Comparison of ENCODE assay signal across 32 cellular contexts in the genomic region with DNA sequence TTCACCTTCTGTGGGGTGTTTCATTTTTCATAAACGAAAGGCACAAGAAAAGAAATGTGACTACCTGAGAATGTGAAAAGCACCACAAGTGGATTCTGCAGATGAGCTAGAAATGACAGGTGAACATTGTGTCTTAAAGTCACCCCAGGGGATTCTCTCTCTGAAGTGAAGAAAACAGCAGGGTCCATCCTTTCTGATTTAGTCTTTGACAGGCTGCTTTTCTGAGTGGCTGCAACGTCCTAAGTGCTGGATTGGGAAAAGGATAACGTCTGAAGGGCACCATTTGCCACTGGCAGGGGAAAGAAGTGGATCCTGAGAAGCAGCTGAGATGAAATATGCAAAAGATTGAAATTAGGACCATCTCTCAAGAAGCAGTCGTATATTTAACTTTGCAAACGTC.
"Had no signal": no experiment of that assay in that cellular context is flagged by ENCODE, and none has a peak within 500 bp of the region (broad histone marks: within the 10 kb centered on the region; RNA-seq: fewer than 3 reads in every experiment).

No MANE protein-coding gene starts in this region.

- H3K4me3 ChIP-seq: adrenal gland, psoas muscle, right atrium auricular region, smooth muscle cell, suprapubic skin, tibial artery had no signal

- H3K4me2 ChIP-seq: smooth muscle cell had no signal

- H3K79me2 ChIP-seq: parathyroid adenoma had no signal

- H3K9me3 Mint-ChIP-seq: activated naive CD4-positive, alpha-beta T cell treated with anti-CD3 and anti-CD28 coated beads for 36 hours; activated naive CD8-positive, alpha-beta T cell treated with anti-CD3 and anti-CD28 coated beads for 36 hours; nephron progenitor cell; stimulated activated memory B cell treated with anti-CD40 and anti-IgM and Interleukin-4, amounts not matched to agents 10 μg/mL and 1 μg/mL and 100 μg/mL, for 72 hours had no signal

- H3K4me3 Mint-ChIP-seq: activated CD4-positive, alpha-beta memory T cell treated with anti-CD3 and anti-CD28 coated beads for 36 hours; activated CD4-positive, alpha-beta T cell treated with anti-CD3 and anti-CD28 coated beads, Interleukin-2, amount 10 ng/mL, durations not matched to agents 24 days and 14 days; activated naive CD4-positive, alpha-beta T cell treated with anti-CD3 and anti-CD28 coated beads for 36 hours; activated naive CD8-positive, alpha-beta T cell treated with anti-CD3 and anti-CD28 coated beads for 36 hours; activated T-helper 1 cell treated with anti-CD3 and anti-CD28 coated beads, Interleukin-12 subunit alpha, Interleukin-12 subunit beta, Interleukin-2, Interleukin-4 antibody, amounts not matched to agents 30 ng/mL and 10 ng/mL and 1 ng/mL, durations not matched to agents 14 hours and 24 hours and 36 hours; brain; effector memory CD8-positive, alpha-beta T cell; nephron progenitor cell; stimulated activated memory B cell treated with anti-CD40 and anti-IgM and Interleukin-4, amounts not matched to agents 10 μg/mL and 1 μg/mL and 100 μg/mL, for 72 hours had no signal

- ATAC-seq: activated CD4-positive, CD25-positive, alpha-beta regulatory T cell treated with anti-CD3 and anti-CD28 coated beads, Interleukin-2, amount 50 U/mL, for 24 hours; effector memory CD8-positive, alpha-beta T cell; left cardiac atrium; left ventricle myocardium superior; psoas muscle; stimulated activated memory B cell treated with anti-CD40 and anti-IgM and Interleukin-4, amounts not matched to agents 10 μg/mL and 1 μg/mL and 100 μg/mL, for 72 hours had no signal

- H3K9ac ChIP-seq: parathyroid adenoma had no signal

- H3K36me3 ChIP-seq: adrenal gland, right atrium auricular region, suprapubic skin, tibial artery had no signal

- H3K4me1 ChIP-seq: adrenal gland, parathyroid adenoma, psoas muscle, right atrium auricular region, suprapubic skin, tibial artery had no signal

- H3K4me1 Mint-ChIP-seq: activated CD4-positive, alpha-beta T cell treated with anti-CD3 and anti-CD28 coated beads, Interleukin-2, amount 10 ng/mL, durations not matched to agents 24 days and 14 days; activated naive CD8-positive, alpha-beta T cell treated with anti-CD3 and anti-CD28 coated beads for 36 hours; stimulated activated memory B cell treated with anti-CD40 and anti-IgM and Interleukin-4, amounts not matched to agents 10 μg/mL and 1 μg/mL and 100 μg/mL, for 72 hours had no signal

- H3K27ac ChIP-seq: adrenal gland, parathyroid adenoma, psoas muscle, right atrium auricular region, suprapubic skin, tibial artery, VCaP had no signal

- H3K27me3 Mint-ChIP-seq: activated CD4-positive, alpha-beta memory T cell treated with anti-CD3 and anti-CD28 coated beads for 36 hours; activated CD4-positive, alpha-beta T cell treated with anti-CD3 and anti-CD28 coated beads, Interleukin-2, amount 10 ng/mL, durations not matched to agents 24 days and 14 days; activated naive CD8-positive, alpha-beta T cell treated with anti-CD3 and anti-CD28 coated beads for 36 hours; effector memory CD8-positive, alpha-beta T cell; stimulated activated memory B cell treated with anti-CD40 and anti-IgM and Interleukin-4, amounts not matched to agents 10 μg/mL and 1 μg/mL and 100 μg/mL, for 72 hours had no signal

- H3K27me3 ChIP-seq: adrenal gland, right atrium auricular region, suprapubic skin, tibial artery had no signal

- H3K27ac Mint-ChIP-seq: activated CD4-positive, alpha-beta memory T cell treated with anti-CD3 and anti-CD28 coated beads for 36 hours; activated CD4-positive, alpha-beta T cell treated with anti-CD3 and anti-CD28 coated beads, Interleukin-2, amount 10 ng/mL, durations not matched to agents 24 days and 14 days; activated naive CD4-positive, alpha-beta T cell treated with anti-CD3 and anti-CD28 coated beads for 36 hours; activated naive CD8-positive, alpha-beta T cell treated with anti-CD3 and anti-CD28 coated beads for 36 hours; activated T-helper 1 cell treated with anti-CD3 and anti-CD28 coated beads, Interleukin-12 subunit alpha, Interleukin-12 subunit beta, Interleukin-2, Interleukin-4 antibody, amounts not matched to agents 30 ng/mL and 10 ng/mL and 1 ng/mL, durations not matched to agents 14 hours and 24 hours and 36 hours; brain; effector memory CD8-positive, alpha-beta T cell; nephron progenitor cell; stimulated activated memory B cell treated with anti-CD40 and anti-IgM and Interleukin-4, amounts not matched to agents 10 μg/mL and 1 μg/mL and 100 μg/mL, for 72 hours had no signal

- DNase-seq: activated CD4-positive, alpha-beta memory T cell treated with anti-CD3 and anti-CD28 coated beads for 36 hours; activated CD4-positive, alpha-beta T cell treated with anti-CD3 and anti-CD28 coated beads, Interleukin-2, amount 10 ng/mL, durations not matched to agents 24 days and 14 days; activated CD8-positive, alpha-beta memory T cell treated with anti-CD3 and anti-CD28 coated beads, Interleukin-2, amount 50 U/mL, for 4 hours; activated effector memory CD4-positive, alpha-beta T cell treated with anti-CD3 and anti-CD28 coated beads, Interleukin-2, amount 50 U/mL, for 16 hours; activated naive CD4-positive, alpha-beta T cell treated with anti-CD3 and anti-CD28 coated beads for 36 hours; activated naive CD8-positive, alpha-beta T cell treated with anti-CD3 and anti-CD28 coated beads for 36 hours; activated T-cell treated with anti-CD3 and anti-CD28 coated beads, Interleukin-2, amount 50 U/mL, for 1 hour; adrenal gland; aorta; cortex of kidney; effector memory CD8-positive, alpha-beta T cell; erythroblast; head of caudate nucleus; hippocampal formation; left cardiac atrium; left ventricle myocardium superior; nephron progenitor cell; nucleus accumbens; psoas muscle; stimulated activated CD4-positive, alpha-beta T cell treated with anti-CD3 and anti-CD28 coated beads, Interleukin-1b, Interleukin-23, amount 100 ng/mL, for 48 hours; stimulated activated CD4-positive, alpha-beta T cell treated with anti-CD3 and anti-CD28 coated beads, Interleukin-4, amount 100 ng/mL, for 4 hours; stimulated activated CD8-positive, alpha-beta memory T cell treated with anti-CD3 and anti-CD28 coated beads, Interleukin-4, amount 100 ng/mL, for 48 hours; tibial artery had no signal

- H2AFZ ChIP-seq: parathyroid adenoma had no signal

- H3K9me3 ChIP-seq: adrenal gland, psoas muscle, suprapubic skin, tibial artery had no signal

- H3K36me3 Mint-ChIP-seq: activated CD4-positive, alpha-beta memory T cell treated with anti-CD3 and anti-CD28 coated beads for 36 hours; activated naive CD8-positive, alpha-beta T cell treated with anti-CD3 and anti-CD28 coated beads for 36 hours; brain; stimulated activated memory B cell treated with anti-CD40 and anti-IgM and Interleukin-4, amounts not matched to agents 10 μg/mL and 1 μg/mL and 100 μg/mL, for 72 hours had no signal
